ENCODE assay signal across 10 cellular contexts in genomic region chr15:65074946-65075345, GRCh38. TPM values are rescaled to one million over a fixed set of nuclear protein-coding genes. Genes with fewer than 3 reads are reported as not detected.
"Had no signal": no experiment of that assay in that cellular context is flagged by ENCODE, and none has a peak within 500 bp of the region (broad histone marks: within the 10 kb centered on the region; RNA-seq: fewer than 3 reads in every experiment).

No MANE protein-coding gene starts in this region.

RNA-seq across cellular contexts. Expression of gene KBTBD13, which starts 1.6 kb away (rescaled TPM):
- total RNA-seq: OCI-LY7, PC-3, PC-9, RPMI7951, SJSA1, SK-MEL-5 had no signal
- polyA plus RNA-seq: SK-N-SH had no signal

RNA-seq across cellular contexts. Expression of gene RASL12, which starts 7.2 kb away (rescaled TPM):
- total RNA-seq: OCI-LY7, PC-3, PC-9, SJCRH30, SK-MEL-5 had no signal
- polyA plus RNA-seq: SK-N-SH had no signal

RNA-seq across cellular contexts. Expression of gene SLC51B, which starts 29.8 kb away (rescaled TPM):
- total RNA-seq: OCI-LY7, PC-3, PC-9, Right ventricle myocardium inferior, Right ventricle myocardium superior, RPMI7951 had no signal
- polyA plus RNA-seq: SK-N-SH had no signal
